ENCODE assay signal across 20 cellular contexts in genomic region chr2:206202446-206202845, GRCh38.
"Had no signal": no experiment of that assay in that cellular context is flagged by ENCODE, and none has a peak within 500 bp of the region (broad histone marks: within the 10 kb centered on the region; RNA-seq: fewer than 3 reads in every experiment).

No MANE protein-coding gene starts in this region.

- H3K4me3 ChIP-seq: dorsolateral prefrontal cortex, gastrocnemius medialis, lower lobe of right lung, smooth muscle cell, suprapubic skin, thyroid gland had no signal

- ATAC-seq: gastrocnemius medialis; left ventricle myocardium superior; lower lobe of right lung; natural killer cell; sciatic nerve; stimulated activated naive CD8-positive, alpha-beta T cell treated with anti-CD3 and anti-CD28 coated beads, Interleukin-15, amount 100 ng/mL, for 72 hours had no signal

- H3K27me3 ChIP-seq: gastrocnemius medialis, suprapubic skin, thyroid gland had no signal

- H3K4me1 ChIP-seq: gastrocnemius medialis, lower lobe of right lung, thyroid gland had no signal

- H3K4me2 ChIP-seq: smooth muscle cell had no signal

- H3K9ac ChIP-seq: parathyroid adenoma had no signal

- H3K27ac ChIP-seq: dorsolateral prefrontal cortex, gastrocnemius medialis, lower lobe of right lung, parathyroid adenoma, suprapubic skin, thyroid gland had no signal

- H2AFZ ChIP-seq: parathyroid adenoma had no signal

- H3K79me2 ChIP-seq: parathyroid adenoma had no signal

- H3K9me3 ChIP-seq: gastrocnemius medialis, lower lobe of right lung, suprapubic skin, thyroid gland had no signal

- H3K36me3 ChIP-seq: gastrocnemius medialis, lower lobe of right lung, suprapubic skin, thyroid gland had no signal

- FAIRE-seq: keratinocyte had no signal

- DNase-seq: cortex of kidney; dorsolateral prefrontal cortex; effector CD4-positive, alpha-beta T cell; gastrocnemius medialis; head of caudate nucleus; left ventricle myocardium superior; lower lobe of right lung; natural killer cell; stimulated activated CD4-positive, alpha-beta T cell treated with anti-CD3 and anti-CD28 coated beads, Interleukin-12 subunit alpha, Interleukin-12 subunit beta, amount 100 ng/mL, for 4 hours; stimulated activated CD4-positive, alpha-beta T cell treated with anti-CD3 and anti-CD28 coated beads, Interleukin-1b, Interleukin-23, amount 100 ng/mL, for 48 hours; stimulated activated CD4-positive, alpha-beta T cell treated with anti-CD3 and anti-CD28 coated beads, Interleukin-4, amount 100 ng/mL, for 1 hour; stimulated activated CD8-positive, alpha-beta memory T cell treated with anti-CD3 and anti-CD28 coated beads, Interleukin-4, amount 100 ng/mL, for 48 hours; stimulated activated naive CD4-positive, alpha-beta T cell; stimulated activated naive CD8-positive, alpha-beta T cell treated with anti-CD3 and anti-CD28 coated beads, Interleukin-15, amount 100 ng/mL, for 72 hours; thyroid gland had no signal
